Comparison of ENCODE assay signal across 8 cellular contexts in genomic region chr12:94186461-94187237, GRCh38. TPM values are rescaled to one million over a fixed set of nuclear protein-coding genes. Genes with fewer than 3 reads are reported as not detected.
A peak's percentile ranks its signal among the peaks of the same experiment; 100 is the strongest.
DNase-seq lines count a peak whose midpoint lies in the region; ATAC-seq and TF ChIP-seq lines count a peak whose summit lies in the region.

No MANE protein-coding gene starts in this region.

- H3K23ac ChIP-seq in IMR-90 (ENCODE audit: low read depth, low read length), result no peak overlapping the region

- H3K4me1 ChIP-seq in IMR-90 (ENCODE audit: control insufficient read depth, insufficient read depth, low read length) (0 out of 2 replicates have a peak, but pooled peaks cover 2% of the 10 kb centered on the region), iPS-20b (ENCODE audit: insufficient read depth, low read length) (peaks cover 6% of the 10 kb centered on the region; the same call in 1 of the 2 replicates), skeletal muscle satellite cell (ENCODE audit: control insufficient read depth, insufficient read depth, low read length) (no peaks in the 10 kb centered on the region)

- H3K9me1 ChIP-seq in IMR-90 (ENCODE audit: insufficient read depth, low read length), result no peaks in the 10 kb centered on the region

- no peaks in the 10 kb centered on the region for H4K20me1 ChIP-seq in IMR-90 (ENCODE audit: insufficient read depth, low read length)

- DNase-seq in IMR-90 (peak; percentile 61), astrocyte of the hippocampus (ENCODE audit: low read depth, low spot score) (peak; percentile 89), GM10266 (ENCODE audit: extremely low spot score) (no peak)
- DNase-seq in activated CD4-positive, alpha-beta memory T cell treated with anti-CD3 and anti-CD28 coated beads for 36 hours, result no peak

- peak overlapping the region; percentile 4 for H3K4me3 ChIP-seq in IMR-90 (ENCODE audit: insufficient read depth, low read depth, low read length)
- peak overlapping the region; percentile 27; the same call in 1 of the 2 replicates for H3K4me3 ChIP-seq in iPS-20b (ENCODE audit: low read length)
- peak overlapping the region; percentile 60 for H3K4me3 ChIP-seq in skeletal muscle satellite cell (ENCODE audit: low read length)

- H3K9ac ChIP-seq in IMR-90 (ENCODE audit: low read depth, low read length), result no peak overlapping the region
- no peak overlapping the region for H3K9ac ChIP-seq in iPS-20b (ENCODE audit: low read depth, low read length)
- H3K9ac ChIP-seq in skeletal muscle satellite cell (ENCODE audit: low read depth, low read length), result no peak overlapping the region

- H3K36me3 ChIP-seq in IMR-90 (ENCODE audit: control insufficient read depth, insufficient read depth, low read length) (no peaks in the 10 kb centered on the region), iPS-20b (ENCODE audit: insufficient read depth, low read depth, low read length) (no peaks in the 10 kb centered on the region), skeletal muscle satellite cell (ENCODE audit: insufficient read depth, low read length) (no peaks in the 10 kb centered on the region)

- H3K9me3 ChIP-seq in IMR-90 (ENCODE audit: control insufficient read depth, insufficient read depth, low read length), result peaks cover 2% of the 10 kb centered on the region
- no peaks in the 10 kb centered on the region for H3K9me3 ChIP-seq in iPS-20b (ENCODE audit: insufficient read depth, low read depth, low read length)
- H3K9me3 ChIP-seq in skeletal muscle satellite cell (replicated peaks; ENCODE audit: low read length), result no peaks in the 10 kb centered on the region

- H4K5ac ChIP-seq in IMR-90 (ENCODE audit: low read depth, low read length), result no peak overlapping the region

- no peak for TF ChIP-seq RAD21 in IMR-90 (IDR thresholded peaks at IDR 0.05; ENCODE audit: low read length)

- no peak overlapping the region for H2BK20ac ChIP-seq in IMR-90 (ENCODE audit: low read depth, low read length)

- peaks cover 4% of the 10 kb centered on the region for H3K4me1 Mint-ChIP-seq in activated CD4-positive, alpha-beta memory T cell treated with anti-CD3 and anti-CD28 coated beads for 36 hours (ENCODE audit: low read depth)

- no peak overlapping the region for H2BK120ac ChIP-seq in IMR-90 (ENCODE audit: low read depth, low read length)

- no peak for TF ChIP-seq POLR2A in IMR-90 (IDR thresholded peaks at IDR 0.05; ENCODE audit: low read depth, low read length)

- H3K27me3 Mint-ChIP-seq in activated CD4-positive, alpha-beta memory T cell treated with anti-CD3 and anti-CD28 coated beads for 36 hours, result no peaks in the 10 kb centered on the region

- no peak overlapping the region for H2AK9ac ChIP-seq in IMR-90 (replicated peaks; ENCODE audit: low read depth, low read length, poor library complexity)

- H3K4ac ChIP-seq in IMR-90 (ENCODE audit: low read depth, low read length), result no peak overlapping the region

- H3K56ac ChIP-seq in IMR-90 (ENCODE audit: extremely low read depth, insufficient read depth, low read length), result no peak overlapping the region

- CTCF ChIA-PET in IMR-90 (lab: Yijun Ruan, JAX), result interaction anchor here (0.6 kb wide), 1 partner anchor 346 kb away, joined by 4 read pairs; no protein-coding TSS in a partner anchor
- CTCF ChIA-PET in activated CD4-positive, alpha-beta memory T cell treated with anti-CD3 and anti-CD28 coated beads for 36 hours (lab: Charles Lee), result no interaction called here

- H3K27ac Mint-ChIP-seq in activated CD4-positive, alpha-beta memory T cell treated with anti-CD3 and anti-CD28 coated beads for 36 hours, result no peak overlapping the region

- peaks cover 10% of the 10 kb centered on the region for H3K36me3 Mint-ChIP-seq in activated CD4-positive, alpha-beta memory T cell treated with anti-CD3 and anti-CD28 coated beads for 36 hours

- no peak for TF ChIP-seq CTCF in IMR-90 (conservative IDR thresholded peaks at IDR 0.05; ENCODE audit: low read depth, low read length)
- TF ChIP-seq CTCF in GM10266 (IDR thresholded peaks at IDR 0.05; ENCODE audit: control insufficient read depth, insufficient read depth, low read depth, missing control alignments), result no peak

- no peak overlapping the region for H3K4me3 Mint-ChIP-seq in activated CD4-positive, alpha-beta memory T cell treated with anti-CD3 and anti-CD28 coated beads for 36 hours

- no peak overlapping the region for H3K14ac ChIP-seq in IMR-90 (replicated peaks; ENCODE audit: low read depth, low read length)

- ATAC-seq in IMR-90 (ENCODE audit: low read depth) (peak; percentile 88), HG02759 (IDR thresholded peaks at IDR 0.05; ENCODE audit: unreplicated experiment) (no peak), HG02852 (IDR thresholded peaks at IDR 0.05; ENCODE audit: unreplicated experiment) (no peak)

- H3K4me2 ChIP-seq in IMR-90 (ENCODE audit: low read depth, low read length) (peak overlapping the region; percentile 13), skeletal muscle satellite cell (ENCODE audit: low read length) (peak overlapping the region; percentile 66)

- H2BK15ac ChIP-seq in IMR-90 (ENCODE audit: low read depth, low read length), result no peak overlapping the region

- no peaks in the 10 kb centered on the region for H3K79me1 ChIP-seq in IMR-90 (ENCODE audit: low read depth in 1 of 2, low read length in 2 of 2)

- no peak overlapping the region for H2BK5ac ChIP-seq in IMR-90 (ENCODE audit: low read depth, low read length, poor library complexity, severe bottlenecking)

- H2AK5ac ChIP-seq in IMR-90 (ENCODE audit: low read depth, low read length), result no peak overlapping the region

- dilution Hi-C loops in IMR-90 (cut with HindIII; ENCODE audit: low sequenced_read_pairs, unreplicated experiment), result no loop called here

- in situ Hi-C loops in IMR-90 (cut with MboI; ENCODE audit: low sequenced_read_pairs), result no loop called here

- POLR2A ChIA-PET in IMR-90 (lab: Charles Lee; ENCODE audit: unreplicated experiment), result no interaction called here
- POLR2A ChIA-PET in activated CD4-positive, alpha-beta memory T cell treated with anti-CD3 and anti-CD28 coated beads for 36 hours (lab: Charles Lee), result no interaction called here

- WGBS in IMR-90 (ENCODE audit: extremely low coverage in 2 of 2, insufficient read length in 1 of 2), 2 experiments, result 67% methylated on average over 19 of the region's 37 CpGs; no CpG with 5 or more reads in 1 of the 2 experiments

- H3K27ac ChIP-seq in IMR-90 (ENCODE audit: insufficient read depth, low read length) (no peak overlapping the region), iPS-20b (ENCODE audit: low read length) (no peak overlapping the region)

- H2AFZ ChIP-seq in IMR-90 (replicated peaks; ENCODE audit: low read length, poor library complexity), result peak overlapping the region; percentile 75

- BruUV-seq in IMR-90 (replicated peaks; lab: Mats Ljungman, UMichigan), result no TSS peak

- intact Hi-C loops in IMR-90 (cut with micrococcal nuclease), result no loop called here
- intact Hi-C loops in activated CD4-positive, alpha-beta memory T cell treated with anti-CD3 and anti-CD28 coated beads for 36 hours (cut with micrococcal nuclease), result no loop called here

- no peaks in the 10 kb centered on the region for H3K9me3 Mint-ChIP-seq in activated CD4-positive, alpha-beta memory T cell treated with anti-CD3 and anti-CD28 coated beads for 36 hours

- H4K8ac ChIP-seq in IMR-90 (ENCODE audit: low read depth in 2 of 2, low read length in 2 of 2), result no peak overlapping the region

- no peak overlapping the region for H4K91ac ChIP-seq in IMR-90 (ENCODE audit: insufficient read depth, low read depth, low read length)

- H3K27me3 ChIP-seq in IMR-90 (ENCODE audit: control insufficient read depth, insufficient read depth, low read length) (peaks cover 24% of the 10 kb centered on the region), iPS-20b (ENCODE audit: insufficient read depth, low read length) (peaks cover 40% of the 10 kb centered on the region), skeletal muscle satellite cell (ENCODE audit: control insufficient read depth, insufficient read depth, low read length) (peaks cover 48% of the 10 kb centered on the region)

- H3K18ac ChIP-seq in IMR-90 (ENCODE audit: low read depth, low read length), result no peak overlapping the region

TF ChIP-seq in IMR-90, 13 proteins besides CTCF, POLR2A, EP300 and RAD21:
- TF ChIP-seq CEBPB (IDR thresholded peaks at IDR 0.05; ENCODE audit: low read depth, low read length) (0 out of 2 replicates have a peak, but pooled peaks have one; percentile 27), NFE2L2 (IDR thresholded peaks at IDR 0.05; ENCODE audit: low read depth, low read length) (no peak), MXI1 (IDR thresholded peaks at IDR 0.05; ENCODE audit: borderline replicate concordance, low read depth, low read length) (no peak)

RNA-seq across cellular contexts. Expression of gene PLXNC1, which starts 38.3 kb away (rescaled TPM):
- 1.1 and 1.6 TPM in 2 replicates for total RNA-seq in IMR-90 (2012; rRNA removed)
- 0.77 and 1.0 TPM in 2 replicates for polyA plus RNA-seq in IMR-90 (2012; rRNA removed)
- polyA plus RNA-seq in IMR-90 (2012; cell fraction: cytosol; rRNA removed), result 0.10 and 0.30 TPM in 2 replicates
- polyA plus RNA-seq in IMR-90 (2012; cell fraction: nucleus; rRNA removed; ENCODE audit: low replicate concordance), result 0.25 and 0.88 TPM in 2 replicates
- total RNA-seq in skeletal muscle satellite cell (2012; rRNA removed), result 1.7 and 1.8 TPM in 2 replicates
- 1 to 10 TPM; 5.7 to 6.2 TPM for total RNA-seq in activated CD4-positive, alpha-beta memory T cell treated with anti-CD3 and anti-CD28 coated beads for 36 hours

Comparison
In these comparisons a context has a peak if more than half of its experiments do, and no peak if none do; other contexts are left out.
1. DNase-seq: peak in IMR-90 (single experiment) and astrocyte of the hippocampus (single experiment); none in activated CD4-positive, alpha-beta memory T cell treated with anti-CD3 and anti-CD28 coated beads for 36 hours (single experiment) and GM10266 (single experiment).
2. H3K4me3 ChIP-seq: peak in every context shown above with its lines; median percentile 60 in skeletal muscle satellite cell; 27 in iPS-20b; 4 in IMR-90.